In the genomic region with DNA sequence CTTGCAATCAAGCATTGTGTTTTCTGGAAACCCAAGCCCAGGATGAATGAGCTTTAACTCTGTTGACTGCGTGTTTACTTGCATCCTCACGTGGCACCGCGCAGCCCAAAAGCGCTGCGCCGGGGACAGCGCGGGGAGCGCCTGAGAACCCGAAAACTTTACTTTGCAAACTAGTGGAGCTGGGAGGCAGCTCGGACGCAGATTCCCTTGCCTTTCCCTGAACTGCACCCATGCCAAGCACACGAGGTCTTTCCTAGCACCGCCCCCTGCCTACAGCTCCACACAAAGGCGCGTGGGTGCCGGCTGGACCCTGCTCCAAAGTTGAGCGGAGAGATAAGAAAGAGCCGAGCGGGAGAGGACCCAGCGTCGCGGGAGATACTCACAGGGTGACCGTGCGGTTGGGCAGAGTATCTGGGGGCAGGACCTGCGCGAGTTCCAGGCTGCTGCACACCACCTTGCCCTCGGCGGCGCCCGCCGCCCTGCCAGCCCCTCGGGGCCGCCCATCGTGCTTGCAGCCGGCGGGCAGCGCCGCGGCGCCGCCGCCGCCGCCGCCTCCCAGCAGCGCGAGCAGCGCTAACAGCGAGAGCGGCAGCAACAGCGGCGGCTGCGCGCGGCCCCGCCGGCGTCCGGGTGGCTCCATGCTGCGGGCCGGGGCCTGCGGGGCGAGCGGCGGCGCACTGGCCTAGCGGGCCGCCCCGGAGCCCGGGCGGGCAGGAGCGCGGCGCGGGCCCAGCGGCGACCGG, we compare ENCODE assay signal across 8 cellular contexts. TPM values are rescaled to one million over a fixed set of nuclear protein-coding genes. Genes with fewer than 3 reads are reported as not detected.
A peak's percentile ranks its signal among the peaks of the same experiment; 100 is the strongest.
DNase-seq lines count a peak whose midpoint lies in the region; ATAC-seq lines count a peak whose summit lies in the region.

No MANE protein-coding gene starts in this region.

- H3K27me3 ChIP-seq in H7 (ENCODE audit: control insufficient read depth, insufficient read depth, low read length) (no peaks in the 10 kb centered on the region), esophagus (ENCODE audit: control insufficient read depth in 1 of 2, insufficient read depth in 2 of 2, low read length in 2 of 2) (no peaks in the 10 kb centered on the region), mononuclear cell (ENCODE audit: insufficient read depth, low read length) (peaks cover 22% of the 10 kb centered on the region)

- H3K4me3 ChIP-seq in H7 (ENCODE audit: insufficient read depth, low read depth, low read length) (peak overlapping the region; percentile 80), esophagus (ENCODE audit: low read depth in 1 of 2, low read length in 2 of 2) (peak overlapping the region; percentile 50 to 73), mononuclear cell (ENCODE audit: low read length) (peak overlapping the region; percentile 36)

- H3K36me3 Mint-ChIP-seq in stimulated activated effector memory CD8-positive, alpha-beta T cell treated with anti-CD3 and anti-CD28 coated beads, Interleukin-12 subunit alpha, Interleukin-12 subunit beta, amount 100 ng/mL, for 72 hours, result no peaks in the 10 kb centered on the region

- H3K36me3 ChIP-seq in H7 (replicated peaks; ENCODE audit: control insufficient read depth, insufficient read depth, low read length) (no peaks in the 10 kb centered on the region), esophagus (ENCODE audit: control insufficient read depth in 2 of 2, insufficient read depth in 2 of 2, low read length in 1 of 2) (no peaks in the 10 kb centered on the region)

- DNase-seq in D341Med (ENCODE audit: low spot score) (peak; percentile 85), H7 (peak; percentile 82), NCI-H2029 treated with DMSO at 0.1 percent for 48 hours (lab: John Stamatoyannopoulos, UW) (peak; percentile 33)
- DNase-seq in activated CD4-positive, alpha-beta T cell treated with anti-CD3 and anti-CD28 coated beads, Interleukin-2, amount 50 U/mL, for 48 hours, result peak; percentile 17 to 27
- no peak for DNase-seq in stimulated activated effector memory CD8-positive, alpha-beta T cell treated with anti-CD3 and anti-CD28 coated beads, Interleukin-12 subunit alpha, Interleukin-12 subunit beta, amount 100 ng/mL, for 72 hours (ENCODE audit: low spot score in 2 of 2)

- H3K27ac ChIP-seq in esophagus (ENCODE audit: low read depth in 2 of 2, low read length in 1 of 2), result peak overlapping the region; percentile 64 to 82

- H3K4me1 Mint-ChIP-seq in stimulated activated effector memory CD8-positive, alpha-beta T cell treated with anti-CD3 and anti-CD28 coated beads, Interleukin-12 subunit alpha, Interleukin-12 subunit beta, amount 100 ng/mL, for 72 hours, result no peaks in the 10 kb centered on the region

- H3K9me3 Mint-ChIP-seq in stimulated activated effector memory CD8-positive, alpha-beta T cell treated with anti-CD3 and anti-CD28 coated beads, Interleukin-12 subunit alpha, Interleukin-12 subunit beta, amount 100 ng/mL, for 72 hours, result peaks cover 9% of the 10 kb centered on the region

- peak; percentile 48 for ATAC-seq in stimulated activated effector memory CD8-positive, alpha-beta T cell treated with anti-CD3 and anti-CD28 coated beads, Interleukin-12 subunit alpha, Interleukin-12 subunit beta, amount 100 ng/mL, for 72 hours
- no peak for ATAC-seq in HG03439 (IDR thresholded peaks at IDR 0.05; ENCODE audit: unreplicated experiment)

- no peak overlapping the region for H3K27ac Mint-ChIP-seq in stimulated activated effector memory CD8-positive, alpha-beta T cell treated with anti-CD3 and anti-CD28 coated beads, Interleukin-12 subunit alpha, Interleukin-12 subunit beta, amount 100 ng/mL, for 72 hours

- H3K4me1 ChIP-seq in esophagus (ENCODE audit: control insufficient read depth in 2 of 2, insufficient read depth in 2 of 2, low read length in 1 of 2) (peaks cover 0 to 2% of the 10 kb centered on the region in 2 donors), mononuclear cell (ENCODE audit: insufficient read depth, low read length) (peaks cover 11% of the 10 kb centered on the region)

- H3K9me3 ChIP-seq in esophagus (ENCODE audit: control insufficient read depth in 2 of 2, insufficient read depth in 1 of 2, low read depth in 1 of 2, low read length in 1 of 2) (no peaks in the 10 kb centered on the region), mononuclear cell (ENCODE audit: low read depth, low read length) (no peaks in the 10 kb centered on the region)

- WGBS in esophagus, 2 donors, result 0 to 1% methylated on average over 43 to 80 of the region's 80 CpGs

- peak overlapping the region; percentile 51 for H3K4me3 Mint-ChIP-seq in stimulated activated effector memory CD8-positive, alpha-beta T cell treated with anti-CD3 and anti-CD28 coated beads, Interleukin-12 subunit alpha, Interleukin-12 subunit beta, amount 100 ng/mL, for 72 hours

RNA-seq across cellular contexts. Expression of a gene that starts 0.6 kb away (rescaled TPM):
- 39.0 and 41.6 TPM in 2 replicates for total RNA-seq in H7 (2014; rRNA removed; shearing (Covaris generic))
- polyA plus RNA-seq in esophagus, result 1 to 10 TPM; 4.3 to 4.8 TPM
- total RNA-seq in mononuclear cell, result 2.2 TPM

Comparison
In these comparisons a context has a peak if more than half of its experiments do, and no peak if none do; other contexts are left out.
1. DNase-seq: peak in D341Med (single experiment), H7 (single experiment), NCI-H2029 treated with DMSO at 0.1 percent for 48 hours (single experiment) and activated CD4-positive, alpha-beta T cell treated with anti-CD3 and anti-CD28 coated beads, Interleukin-2, amount 50 U/mL, for 48 hours (2 of 2); none in stimulated activated effector memory CD8-positive, alpha-beta T cell treated with anti-CD3 and anti-CD28 coated beads, Interleukin-12 subunit alpha, Interleukin-12 subunit beta, amount 100 ng/mL, for 72 hours (0 of 2).
2. RNA of a gene that starts 0.6 kb away (total RNA-seq): 39.0 to 41.6 TPM in H7; 2.2 TPM in mononuclear cell (single experiment); every median in the first group is over 10 times any median in the second.
3. Peak in every context shown above with its lines, with median percentiles within 50 percentile points of each other: H3K4me3 ChIP-seq.